8 cellular contexts compared by ENCODE assay signal in the genomic region with DNA sequence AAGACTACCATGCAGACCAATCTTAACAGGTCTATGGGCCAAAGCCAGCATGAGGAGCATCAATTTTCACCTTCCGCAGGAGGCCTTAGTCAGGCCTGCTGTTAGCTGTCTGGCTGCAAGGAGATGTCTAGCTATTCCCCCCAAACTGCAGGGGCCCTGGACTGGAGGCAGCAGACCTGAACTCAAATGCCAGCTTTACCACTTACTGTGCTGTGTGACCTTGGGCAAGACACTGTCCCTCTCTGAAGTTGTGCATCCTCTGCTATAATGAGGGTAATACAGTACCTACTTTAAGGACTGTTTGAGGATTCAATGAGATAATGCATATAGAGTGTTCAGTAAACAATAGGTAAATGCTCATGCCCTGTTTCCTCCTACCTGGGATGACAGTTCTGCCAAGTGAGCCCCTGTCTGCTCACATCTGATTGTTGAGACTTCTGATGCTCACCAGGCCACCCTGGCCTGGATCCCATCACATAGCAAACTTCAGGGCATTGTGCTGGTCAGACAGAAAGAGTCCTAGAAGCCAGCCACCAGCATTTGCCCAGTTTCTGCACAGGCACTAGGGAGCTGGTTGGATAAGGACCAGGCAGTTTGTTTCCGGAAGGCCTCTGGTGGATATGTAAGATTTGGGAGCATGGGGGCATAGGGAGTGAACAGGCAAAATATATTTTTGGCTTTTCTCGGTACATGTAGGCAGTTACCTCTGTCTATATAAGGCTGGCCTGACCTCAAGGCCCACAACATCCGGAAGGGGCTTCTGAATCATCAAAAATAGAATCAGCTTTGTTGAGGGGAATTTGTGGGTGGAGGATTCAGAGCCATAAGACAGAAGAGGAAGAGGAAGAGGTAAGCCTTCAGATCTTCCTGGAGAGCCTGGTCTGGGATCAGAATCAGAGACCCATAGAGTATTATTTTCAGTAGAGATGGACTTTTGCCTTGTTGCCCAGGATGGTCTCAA. TPM values are rescaled to one million over a fixed set of nuclear protein-coding genes. Genes with fewer than 3 reads are reported as not detected.
DNase-seq lines count a peak whose midpoint lies in the region; ATAC-seq and TF ChIP-seq lines count a peak whose summit lies in the region.

No MANE protein-coding gene starts in this region.

- 59 to 69% methylated on average over 4 of the region's 4 CpGs for WGBS in tibial nerve, 2 donors

- no peaks in the 10 kb centered on the region for H3K36me3 Mint-ChIP-seq in central memory CD8-positive, alpha-beta T cell (ENCODE audit: insufficient read depth)

- no peaks in the 10 kb centered on the region for H3K27me3 Mint-ChIP-seq in central memory CD8-positive, alpha-beta T cell

- H3K4me3 Mint-ChIP-seq in central memory CD8-positive, alpha-beta T cell: peak overlapping the region; percentile 54

- DNase-seq in G401 (ENCODE audit: low spot score): peak; percentile 15
- peak; percentile 71 to 74 for DNase-seq in Kasumi-1 (lab: John Stamatoyannopoulos, UW)
- DNase-seq in central memory CD8-positive, alpha-beta T cell (ENCODE audit: low spot score in 2 of 2): no peak
- no peak for DNase-seq in occipital lobe (lab: John Stamatoyannopoulos, UW)
- DNase-seq in NCI-H2196 treated with DMSO at 0.1 percent for 48 hours (lab: John Stamatoyannopoulos, UW; ENCODE audit: unreplicated experiment): no peak
- DNase-seq in cerebellar cortex (ENCODE audit: low spot score): no peak
- DNase-seq in tibial nerve (ENCODE audit: low spot score in 2 of 2): no peak

- TF ChIP-seq POLR2A in tibial nerve (IDR thresholded peaks at IDR 0.05): no peak

- TF ChIP-seq EP300 in tibial nerve (IDR thresholded peaks at IDR 0.05): no peak

- H3K4me1 Mint-ChIP-seq in central memory CD8-positive, alpha-beta T cell: peaks cover 19% of the 10 kb centered on the region

- no peaks in the 10 kb centered on the region for H3K9me3 Mint-ChIP-seq in central memory CD8-positive, alpha-beta T cell

- H3K4me1 ChIP-seq in tibial nerve: no peaks in the 10 kb centered on the region

- in situ Hi-C loops in G401 (cut with HindIII; ENCODE audit: low sequenced_read_pairs): no loop called here

- H3K27ac Mint-ChIP-seq in central memory CD8-positive, alpha-beta T cell (ENCODE audit: low read depth): no peak overlapping the region

- peak; percentile 77 for ATAC-seq in GM21529 (IDR thresholded peaks at IDR 0.05; ENCODE audit: unreplicated experiment)
- ATAC-seq in central memory CD8-positive, alpha-beta T cell (replicated peaks; ENCODE audit: extremely low read depth, poor library complexity, severe bottlenecking): peak; percentile 89

- H3K27ac ChIP-seq in tibial nerve: no peak overlapping the region

- H3K36me3 ChIP-seq in tibial nerve: no peaks in the 10 kb centered on the region

- H3K9me3 ChIP-seq in tibial nerve: no peaks in the 10 kb centered on the region

- H3K4me3 ChIP-seq in tibial nerve: no peak overlapping the region

- no peaks in the 10 kb centered on the region for H3K27me3 ChIP-seq in tibial nerve

- no peak for TF ChIP-seq CTCF in tibial nerve (IDR thresholded peaks at IDR 0.05)

RNA-seq across cellular contexts. Expression of gene OCSTAMP, which starts 2.3 kb away (rescaled TPM):
- not detected in 2 replicates for total RNA-seq in G401 (2014; rRNA removed; shearing (Covaris generic))
- total RNA-seq in occipital lobe (not detected), tibial nerve (not detected)

RNA-seq across cellular contexts. Expression of gene ZNF334, which starts 39.4 kb away (rescaled TPM):
- not detected in 2 replicates for total RNA-seq in G401 (2014; rRNA removed; shearing (Covaris generic))
- total RNA-seq in occipital lobe (13.6 TPM), tibial nerve (10 to 100 TPM in 1 of 4 donors, 1 to 10 TPM in 3; 5.1 to 14.0 (median 7.0) TPM)

Comparison
In these comparisons a context has a peak if more than half of its experiments do, and no peak if none do; other contexts are left out.
1. DNase-seq: peak in G401 (single experiment) and Kasumi-1 (2 of 2); none in central memory CD8-positive, alpha-beta T cell (0 of 2), occipital lobe (single experiment), NCI-H2196 treated with DMSO at 0.1 percent for 48 hours (single experiment), cerebellar cortex (single experiment) and tibial nerve (0 of 2).